1 cellular context compared by ENCODE assay signal in the genomic region with DNA sequence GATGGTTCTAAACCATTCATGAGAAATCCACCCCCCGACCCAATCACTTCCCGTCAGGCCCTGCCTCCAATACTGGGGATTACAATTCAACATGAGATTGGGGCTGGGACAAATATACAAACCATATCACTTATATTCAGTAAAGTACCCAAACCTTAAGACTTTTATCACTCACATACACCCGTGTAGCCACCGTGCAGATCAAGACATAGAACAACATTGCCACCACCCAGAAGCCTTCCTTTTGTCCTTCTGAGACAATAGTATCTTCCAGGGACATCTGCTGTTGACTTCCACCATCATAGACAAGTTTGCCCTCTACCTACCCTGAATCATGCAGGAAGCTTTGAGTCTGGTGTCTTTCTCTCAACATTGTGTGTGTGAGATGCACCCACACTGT.
TF ChIP-seq lines count a peak whose summit lies in the region.

No MANE protein-coding gene starts in this region.

TF ChIP-seq in GM12878, 131 proteins besides CTCF, POLR2A, EP300 and RAD21:
- TF ChIP-seq KLF5 (IDR thresholded peaks at IDR 0.05; ENCODE audit: partially characterized antibody) (no peak), ESRRA (IDR thresholded peaks at IDR 0.05; ENCODE audit: low read length) (no peak), BMI1 (IDR thresholded peaks at IDR 0.05; ENCODE audit: borderline replicate concordance) (no peak), TCF3 (IDR thresholded peaks at IDR 0.05; ENCODE audit: borderline replicate concordance, insufficient read depth, low read depth, low read length) (no peak), POLR2AphosphoS2 (IDR thresholded peaks at IDR 0.05; ENCODE audit: low read depth, low read length) (no peak), SP1 (IDR thresholded peaks at IDR 0.05; ENCODE audit: low read depth, low read length) (no peak), JUND (IDR thresholded peaks at IDR 0.05; ENCODE audit: low read depth, low read length) (no peak), ZSCAN29 (IDR thresholded peaks at IDR 0.05) (no peak), TCF12 (IDR thresholded peaks at IDR 0.05; ENCODE audit: low read depth, low read length) (no peak), USF2 (IDR thresholded peaks at IDR 0.05; ENCODE audit: borderline replicate concordance, low read depth, low read length) (no peak), HDGF (IDR thresholded peaks at IDR 0.05) (no peak), STAT3 (IDR thresholded peaks at IDR 0.05; ENCODE audit: low read depth, low read length) (no peak), CREM (IDR thresholded peaks at IDR 0.05; ENCODE audit: low read depth) (no peak), POLR2AphosphoS5 (IDR thresholded peaks at IDR 0.05; ENCODE audit: low read length) (no peak), MLLT1 (IDR thresholded peaks at IDR 0.05) (no peak), NRF1 (conservative IDR thresholded peaks at IDR 0.05; ENCODE audit: low read depth, low read length) (no peak)
- TF ChIP-seq, protein P1, sequence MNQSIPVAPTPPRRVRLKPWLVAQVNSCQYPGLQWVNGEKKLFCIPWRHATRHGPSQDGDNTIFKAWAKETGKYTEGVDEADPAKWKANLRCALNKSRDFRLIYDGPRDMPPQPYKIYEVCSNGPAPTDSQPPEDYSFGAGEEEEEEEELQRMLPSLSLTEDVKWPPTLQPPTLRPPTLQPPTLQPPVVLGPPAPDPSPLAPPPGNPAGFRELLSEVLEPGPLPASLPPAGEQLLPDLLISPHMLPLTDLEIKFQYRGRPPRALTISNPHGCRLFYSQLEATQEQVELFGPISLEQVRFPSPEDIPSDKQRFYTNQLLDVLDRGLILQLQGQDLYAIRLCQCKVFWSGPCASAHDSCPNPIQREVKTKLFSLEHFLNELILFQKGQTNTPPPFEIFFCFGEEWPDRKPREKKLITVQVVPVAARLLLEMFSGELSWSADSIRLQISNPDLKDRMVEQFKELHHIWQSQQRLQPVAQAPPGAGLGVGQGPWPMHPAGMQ (IDR thresholded peaks at IDR 0.05; ENCODE audit: borderline replicate concordance), result no peak
- TF ChIP-seq, protein P2, sequence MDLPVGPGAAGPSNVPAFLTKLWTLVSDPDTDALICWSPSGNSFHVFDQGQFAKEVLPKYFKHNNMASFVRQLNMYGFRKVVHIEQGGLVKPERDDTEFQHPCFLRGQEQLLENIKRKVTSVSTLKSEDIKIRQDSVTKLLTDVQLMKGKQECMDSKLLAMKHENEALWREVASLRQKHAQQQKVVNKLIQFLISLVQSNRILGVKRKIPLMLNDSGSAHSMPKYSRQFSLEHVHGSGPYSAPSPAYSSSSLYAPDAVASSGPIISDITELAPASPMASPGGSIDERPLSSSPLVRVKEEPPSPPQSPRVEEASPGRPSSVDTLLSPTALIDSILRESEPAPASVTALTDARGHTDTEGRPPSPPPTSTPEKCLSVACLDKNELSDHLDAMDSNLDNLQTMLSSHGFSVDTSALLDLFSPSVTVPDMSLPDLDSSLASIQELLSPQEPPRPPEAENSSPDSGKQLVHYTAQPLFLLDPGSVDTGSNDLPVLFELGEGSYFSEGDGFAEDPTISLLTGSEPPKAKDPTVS (IDR thresholded peaks at IDR 0.05; ENCODE audit: low read depth, low read length), result no peak
